8 cellular contexts compared by ENCODE assay signal in genomic region chr20:18588554-18589043, GRCh38. TPM values are rescaled to one million over a fixed set of nuclear protein-coding genes. Genes with fewer than 3 reads are reported as not detected.
A peak's percentile ranks its signal among the peaks of the same experiment; 100 is the strongest.
DNase-seq lines count a peak whose midpoint lies in the region; ATAC-seq and TF ChIP-seq lines count a peak whose summit lies in the region.

No MANE protein-coding gene starts in this region.

- no peak overlapping the region for H3K23ac ChIP-seq in trophoblast cell (ENCODE audit: low read length)

- H3K36me3 ChIP-seq in SJCRH30 (no peaks in the 10 kb centered on the region), esophagus squamous epithelium (peaks cover 0 to under 1% (median 0%) of the 10 kb centered on the region in 3 donors), trophoblast cell (ENCODE audit: control insufficient read depth in 1 of 2, insufficient read depth in 2 of 2, low read length in 2 of 2) (no peaks in the 10 kb centered on the region)

- H3K4me1 ChIP-seq in SJCRH30 (no peaks in the 10 kb centered on the region), esophagus squamous epithelium (peaks cover 0 to 17% (median 6%) of the 10 kb centered on the region in 3 donors), trophoblast cell (ENCODE audit: control insufficient read depth in 1 of 2, insufficient read depth in 2 of 2, low read length in 2 of 2) (peaks cover 2 to 5% of the 10 kb centered on the region in 2 experiments)

- ATAC-seq in GM21447 (IDR thresholded peaks at IDR 0.05; ENCODE audit: unreplicated experiment) (peak; percentile 1), GM18519 (IDR thresholded peaks at IDR 0.05; ENCODE audit: low FRiP score, unreplicated experiment) (no peak), HG02623 (IDR thresholded peaks at IDR 0.05; ENCODE audit: unreplicated experiment) (no peak)

- H4K8ac ChIP-seq in trophoblast cell (ENCODE audit: low read depth, low read length), result no peak overlapping the region

- peaks cover 3% of the 10 kb centered on the region for H3K79me2 ChIP-seq in trophoblast cell (ENCODE audit: control insufficient read depth, insufficient read depth, low read length, poor library complexity)

- no peak overlapping the region for H4K91ac ChIP-seq in trophoblast cell (ENCODE audit: low read depth, low read length)

- intact Hi-C loops in esophagus squamous epithelium (cut with DNase I), result no loop called here

- WGBS in esophagus squamous epithelium, 2 donors, result 13 to 16% methylated on average over 17 to 19 of the region's 19 CpGs
- no CpG with 5 or more reads among the region's 19 CpGs for WGBS in trophoblast cell (ENCODE audit: extremely low coverage, insufficient coverage, insufficient read length)

- TF ChIP-seq POLR2A in esophagus squamous epithelium (IDR thresholded peaks at IDR 0.05), result no peak

- peak overlapping the region; percentile 82 for H2AFZ ChIP-seq in trophoblast cell (ENCODE audit: insufficient read depth, low read length, poor library complexity)

- peak overlapping the region; percentile 90 for H3K4me2 ChIP-seq in trophoblast cell (ENCODE audit: low read length)

- TF ChIP-seq CTCF in AG04449 (IDR thresholded peaks at IDR 0.05; ENCODE audit: insufficient read depth, low read length, missing control alignments) (no peak), esophagus squamous epithelium (IDR thresholded peaks at IDR 0.05) (no peak)

- H2BK120ac ChIP-seq in trophoblast cell (ENCODE audit: insufficient read depth, low read length, poor library complexity), result no peak overlapping the region

- no peak overlapping the region for H2BK12ac ChIP-seq in trophoblast cell (ENCODE audit: low read length)

- H3K27ac ChIP-seq in SJCRH30 (peak overlapping the region; percentile 4; the same call in 1 of the 2 replicates), esophagus squamous epithelium (peak overlapping the region; percentile 64 to 90 (median 84)), trophoblast cell (ENCODE audit: low read depth, low read length) (no peak overlapping the region)

- H3K18ac ChIP-seq in trophoblast cell (ENCODE audit: low read length), result no peak overlapping the region

- POLR2A ChIA-PET in AG04449 (lab: Yijun Ruan, JAX), result no interaction called here

- no peak overlapping the region for H4K12ac ChIP-seq in trophoblast cell (ENCODE audit: low read depth, low read length)

- H3K27me3 ChIP-seq in SJCRH30, result no peaks in the 10 kb centered on the region
- H3K27me3 ChIP-seq in esophagus squamous epithelium, result no peaks in the 10 kb centered on the region
- no peaks in the 10 kb centered on the region for H3K27me3 ChIP-seq in trophoblast cell (ENCODE audit: insufficient read depth, low read length)

- H3K4me3 ChIP-seq in AG04449 (ENCODE audit: low read depth, low read length), result peak overlapping the region; percentile 78
- peak overlapping the region; percentile 67 for H3K4me3 ChIP-seq in SJCRH30
- H3K4me3 ChIP-seq in esophagus squamous epithelium, result peak overlapping the region; percentile 65 to 100 (median 90)
- H3K4me3 ChIP-seq in trophoblast cell (ENCODE audit: low read depth, low read length), result peak overlapping the region; percentile 81

- H3K79me1 ChIP-seq in trophoblast cell (ENCODE audit: low read length), result peaks cover 5% of the 10 kb centered on the region

- H2AK5ac ChIP-seq in trophoblast cell (ENCODE audit: low read length), result no peak overlapping the region

- H3K14ac ChIP-seq in trophoblast cell (ENCODE audit: low read length), result no peak overlapping the region

- DNase-seq in AG04449 (ENCODE audit: low read depth, low spot score) (no peak), SJCRH30 (no peak), esophagus squamous epithelium (lab: John Stamatoyannopoulos, UW) (no peak), trophoblast cell (no peak), HK-2 (ENCODE audit: unreplicated experiment) (no peak)

- no peaks in the 10 kb centered on the region for H3K9me3 ChIP-seq in SJCRH30 (replicated peaks)
- H3K9me3 ChIP-seq in esophagus squamous epithelium, result no peaks in the 10 kb centered on the region
- H3K9me3 ChIP-seq in trophoblast cell (ENCODE audit: insufficient read depth, low read depth, low read length), result no peaks in the 10 kb centered on the region

- no peak overlapping the region for H3K4ac ChIP-seq in trophoblast cell (ENCODE audit: low read depth, low read length)

- no peak overlapping the region for H3K9ac ChIP-seq in trophoblast cell (ENCODE audit: low read length)

- no peak overlapping the region for H2BK5ac ChIP-seq in trophoblast cell (ENCODE audit: low read depth, low read length, poor library complexity)

- CTCF ChIA-PET in AG04449 (lab: Yijun Ruan, JAX), result interaction anchor here (0.6 to 2.2 kb wide), 5 partner anchors 10 to 81 kb away, joined by 3 to 9 read pairs (median 4); partner anchors contain the start of gene SEC23B

RNA-seq across cellular contexts. Expression of gene DTD1, which starts 0.7 kb away (rescaled TPM):
- total RNA-seq in SJCRH30 (2014; rRNA removed; shearing (Covaris generic)), result 65.4 and 66.2 TPM in 2 replicates
- 10 to 100 TPM; 27.3 to 54.0 (median 35.2) TPM for total RNA-seq in esophagus squamous epithelium
- polyA plus RNA-seq in trophoblast cell (2013), result 12.7 TPM in 2 replicates

RNA-seq across cellular contexts. Expression of gene SMIM26, which starts 21.4 kb away (rescaled TPM):
- 76.8 and 84.0 TPM in 2 replicates for total RNA-seq in SJCRH30 (2014; rRNA removed; shearing (Covaris generic))
- 100 to 1,000 TPM in 2 of 4 donors, 10 to 100 TPM in 2; 72.0 to 147 (median 106) TPM for total RNA-seq in esophagus squamous epithelium
- 155 and 156 TPM in 2 replicates for polyA plus RNA-seq in trophoblast cell (2013)
